8 cellular contexts compared by ENCODE assay signal in the genomic region with DNA sequence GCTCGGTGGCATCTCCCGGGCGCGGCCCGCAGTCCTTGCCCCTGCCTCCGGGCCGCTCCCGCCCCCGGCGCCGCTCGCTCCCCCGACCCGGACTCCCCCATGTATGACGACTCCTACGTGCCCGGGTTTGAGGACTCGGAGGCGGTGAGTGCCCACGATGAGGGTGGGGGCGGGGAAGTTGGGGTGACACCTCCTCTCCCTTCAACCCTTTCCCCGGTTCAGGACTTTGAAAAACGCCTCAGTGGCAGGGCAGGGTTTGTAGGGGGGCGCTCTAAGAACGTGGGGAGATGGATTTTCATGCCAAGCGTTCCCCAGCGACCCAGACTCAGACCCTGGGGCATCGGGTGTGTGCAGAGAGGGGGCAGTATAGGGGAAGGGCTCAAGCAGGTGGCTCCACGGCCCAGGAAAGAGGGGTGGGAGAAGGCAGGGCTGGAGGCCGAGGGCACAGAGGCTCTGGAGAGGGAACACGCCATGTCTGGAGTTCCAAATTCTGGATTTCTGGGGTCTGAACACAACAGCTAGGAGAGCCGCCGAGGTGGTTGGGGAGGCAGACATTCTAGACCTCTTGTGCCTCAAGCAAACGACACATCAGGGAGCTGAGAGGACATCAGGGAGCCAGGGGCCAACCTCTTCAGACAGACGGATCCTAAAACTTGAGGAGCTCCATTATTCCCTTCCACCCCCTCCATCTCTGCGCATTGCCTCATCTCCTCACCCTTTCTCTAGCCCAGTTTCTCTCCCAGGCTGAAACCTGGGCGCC. TPM values are rescaled to one million over a fixed set of nuclear protein-coding genes. Genes with fewer than 3 reads are reported as not detected.
DNase-seq lines count a peak whose midpoint lies in the region; ATAC-seq, FAIRE-seq and TF ChIP-seq lines count a peak whose summit lies in the region.

No MANE protein-coding gene starts in this region.

- no peaks in the 10 kb centered on the region for H3K36me3 ChIP-seq in lower lobe of right lung
- H3K36me3 ChIP-seq in subcutaneous abdominal adipose tissue (ENCODE audit: control insufficient read depth in 5 of 5, insufficient read depth in 5 of 5, low read length in 5 of 5): peaks cover 0 to 7% (median 6%) of the 10 kb centered on the region in 5 donors

- H3K27ac ChIP-seq in lower lobe of right lung: peak overlapping the region; percentile 36
- H3K27ac ChIP-seq in subcutaneous abdominal adipose tissue (ENCODE audit: low read depth, low read length): no peak overlapping the region

- no peak for FAIRE-seq in D721Med (lab: Jason Lieb, UNC)

- H3K9me3 ChIP-seq in lower lobe of right lung: no peaks in the 10 kb centered on the region
- no peaks in the 10 kb centered on the region for H3K9me3 ChIP-seq in subcutaneous abdominal adipose tissue (ENCODE audit: control insufficient read depth in 5 of 5, low read length in 5 of 5)

- TF ChIP-seq CTCF in D721Med (IDR thresholded peaks at IDR 0.05; ENCODE audit: insufficient read depth, missing control alignments): peak; percentile 62
- 0 out of 2 replicates have a peak, but pooled peaks have one; percentile 5 for TF ChIP-seq CTCF in LNCaP clone FGC (IDR thresholded peaks at IDR 0.05; ENCODE audit: control insufficient read depth, extremely low read depth, insufficient read depth)
- TF ChIP-seq CTCF in lower lobe of right lung (IDR thresholded peaks at IDR 0.05): peak; percentile 27

- ATAC-seq in lower lobe of right lung (no peak), HG03378 (IDR thresholded peaks at IDR 0.05; ENCODE audit: unreplicated experiment) (no peak)

- H3K27me3 ChIP-seq in lower lobe of right lung (ENCODE audit: low read depth) (no peaks in the 10 kb centered on the region), subcutaneous abdominal adipose tissue (ENCODE audit: control insufficient read depth in 5 of 5, insufficient read depth in 4 of 5, low read length in 5 of 5) (peaks cover 0 to 11% (median 2%) of the 10 kb centered on the region in 5 donors)

- peak overlapping the region; percentile 69 for H3K4me3 ChIP-seq in LNCaP clone FGC (ENCODE audit: low read depth, low read length)
- peak overlapping the region; percentile 78 for H3K4me3 ChIP-seq in lower lobe of right lung
- peak overlapping the region in 4 of 5 donors; percentile 52 to 73 (median 66) for H3K4me3 ChIP-seq in subcutaneous abdominal adipose tissue (ENCODE audit: low read depth in 1 of 5, low read length in 5 of 5)

- peak overlapping the region in 2 of 5 donors; percentile 45 to 51 for H3K9ac ChIP-seq in subcutaneous abdominal adipose tissue (ENCODE audit: low read length in 5 of 5)

- DNase-seq in D721Med (ENCODE audit: insufficient read length, low spot score): no peak
- DNase-seq in LNCaP clone FGC (ENCODE audit: low read depth): no peak
- DNase-seq in amniotic epithelial cell (ENCODE audit: low read depth): peak; percentile 27
- no peak for DNase-seq in lower lobe of right lung
- no peak for DNase-seq in pons (ENCODE audit: low spot score)
- no peak for DNase-seq in NAMALWA (ENCODE audit: low spot score)

- intact Hi-C loops in lower lobe of right lung (cut with DNase I): no loop called here

- H3K4me1 ChIP-seq in lower lobe of right lung: peaks cover 28% of the 10 kb centered on the region
- peaks cover 6 to 40% (median 30%) of the 10 kb centered on the region in 5 donors for H3K4me1 ChIP-seq in subcutaneous abdominal adipose tissue (ENCODE audit: control insufficient read depth in 5 of 5, insufficient read depth in 5 of 5, low read length in 5 of 5)

RNA-seq across cellular contexts. Expression of a gene that starts 0.7 kb away (rescaled TPM):
- 23.5 TPM for total RNA-seq in lower lobe of right lung

RNA-seq across cellular contexts. Expression of a gene that starts 30.1 kb away (rescaled TPM):
- total RNA-seq in lower lobe of right lung: 42.7 TPM

RNA-seq across cellular contexts. Expression of a gene that starts 33.0 kb away (rescaled TPM):
- 76.8 TPM for total RNA-seq in lower lobe of right lung

RNA-seq across cellular contexts. Expression of a gene that starts 46.7 kb away (rescaled TPM):
- total RNA-seq in lower lobe of right lung: 5.9 TPM

Comparison
In these comparisons a context has a peak if more than half of its experiments do, and no peak if none do; other contexts are left out.
1. CTCF ChIP-seq: peak in every context shown above with its lines; median percentile 62 in D721Med; 27 in lower lobe of right lung; 5 in LNCaP clone FGC.